Comparison of ENCODE assay signal across 10 cellular contexts in the genomic region with DNA sequence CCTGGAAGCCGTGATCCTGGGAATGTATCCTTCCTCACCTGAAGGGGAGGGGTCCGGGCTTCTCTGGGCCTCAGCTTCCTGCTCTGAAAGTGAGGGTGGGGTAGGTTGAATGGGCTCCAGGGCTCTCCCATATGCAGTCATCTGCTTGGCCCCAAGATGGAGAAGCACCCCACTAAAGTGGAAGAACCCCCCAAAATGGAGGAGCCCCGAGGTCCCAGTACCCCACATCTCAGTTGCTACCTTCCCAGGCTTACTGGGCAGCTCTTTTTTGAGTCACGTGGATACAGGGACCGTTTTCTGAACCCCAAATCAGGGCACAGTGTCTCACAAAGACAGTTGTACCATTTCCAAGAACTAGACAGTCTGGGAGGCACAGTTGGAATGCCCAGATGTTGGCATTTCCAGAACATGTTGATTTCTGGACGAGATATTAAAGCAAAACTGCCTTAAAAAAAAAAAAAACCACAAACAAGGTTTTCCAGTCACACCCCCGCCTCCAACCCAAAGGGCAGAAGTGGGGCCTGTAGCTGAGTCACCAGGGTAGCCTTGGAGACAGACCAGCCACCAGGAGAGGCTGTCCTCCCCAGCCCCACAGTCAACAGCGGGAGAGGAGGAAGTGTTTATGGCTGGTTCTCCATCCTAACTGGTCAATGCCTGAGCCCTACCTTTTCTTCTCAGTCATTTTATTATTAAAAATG. TPM values are rescaled to one million over a fixed set of nuclear protein-coding genes. Genes with fewer than 3 reads are reported as not detected.
DNase-seq lines count a peak whose midpoint lies in the region; ATAC-seq and TF ChIP-seq lines count a peak whose summit lies in the region.
"Had no signal": no experiment of that assay in that cellular context is flagged by ENCODE, and none has a peak within 500 bp of the region (broad histone marks: within the 10 kb centered on the region; RNA-seq: fewer than 3 reads in every experiment).

No MANE protein-coding gene starts in this region.

- H3K9me3 ChIP-seq in heart right ventricle = no peaks in the 10 kb centered on the region

- H3K4me1 ChIP-seq in heart right ventricle = peaks cover 29 to 93% (median 70%) of the 10 kb centered on the region in 9 donors

- TF ChIP-seq CTCF in heart right ventricle (IDR thresholded peaks at IDR 0.05) = peak in 1 of 9 donors; percentile 27

- H3K4me1 Mint-ChIP-seq in activated T-helper 17 cell treated with anti-CD3 and anti-CD28 coated beads, Interleukin-2, amount 50 U/mL, for 72 hours = no peaks in the 10 kb centered on the region
- peaks cover 24% of the 10 kb centered on the region for H3K4me1 Mint-ChIP-seq in activated T-helper 1 cell treated with anti-CD3 and anti-CD28 coated beads, Interleukin-12 subunit alpha, Interleukin-12 subunit beta, Interleukin-2, Interleukin-4 antibody, amounts not matched to agents 30 ng/mL and 10 ng/mL and 1 ng/mL, durations not matched to agents 14 hours and 24 hours and 36 hours (ENCODE audit: low read depth)

- peak overlapping the region; percentile 38 to 95 (median 80) for H3K27ac ChIP-seq in heart right ventricle
- H3K27ac ChIP-seq: 22Rv1 had no signal

- intact Hi-C loops in heart right ventricle (cut with DNase I) (no loop called here), sciatic nerve (cut with DNase I) (no loop called here)
- intact Hi-C loops in activated T-helper 1 cell treated with anti-CD3 and anti-CD28 coated beads, Interleukin-12 subunit alpha, Interleukin-12 subunit beta, Interleukin-2, Interleukin-4 antibody, amounts not matched to agents 30 ng/mL and 10 ng/mL and 1 ng/mL, durations not matched to agents 14 hours and 24 hours and 36 hours (cut with micrococcal nuclease) = no loop called here

- ATAC-seq in activated T-helper 17 cell treated with anti-CD3 and anti-CD28 coated beads, Interleukin-2, amount 50 U/mL, for 72 hours (replicated peaks) = peak; percentile 85
- peak in 7 of 8 donors; percentile 57 to 72 (median 65) for ATAC-seq in heart right ventricle
- ATAC-seq in sciatic nerve = peak; percentile 84
- ATAC-seq: Panc1 had no signal

- peaks cover 0 to 63% (median 0%) of the 10 kb centered on the region in 9 donors for H3K36me3 ChIP-seq in heart right ventricle

- H3K36me3 Mint-ChIP-seq in activated T-helper 17 cell treated with anti-CD3 and anti-CD28 coated beads, Interleukin-2, amount 50 U/mL, for 72 hours (ENCODE audit: low read depth) = no peaks in the 10 kb centered on the region
- no peaks in the 10 kb centered on the region for H3K36me3 Mint-ChIP-seq in activated T-helper 1 cell treated with anti-CD3 and anti-CD28 coated beads, Interleukin-12 subunit alpha, Interleukin-12 subunit beta, Interleukin-2, Interleukin-4 antibody, amounts not matched to agents 30 ng/mL and 10 ng/mL and 1 ng/mL, durations not matched to agents 14 hours and 24 hours and 36 hours (ENCODE audit: low read depth)

- no peaks in the 10 kb centered on the region for H3K9me3 Mint-ChIP-seq in activated T-helper 17 cell treated with anti-CD3 and anti-CD28 coated beads, Interleukin-2, amount 50 U/mL, for 72 hours
- no peaks in the 10 kb centered on the region for H3K9me3 Mint-ChIP-seq in activated T-helper 1 cell treated with anti-CD3 and anti-CD28 coated beads, Interleukin-12 subunit alpha, Interleukin-12 subunit beta, Interleukin-2, Interleukin-4 antibody, amounts not matched to agents 30 ng/mL and 10 ng/mL and 1 ng/mL, durations not matched to agents 14 hours and 24 hours and 36 hours

- H3K4me3 ChIP-seq in heart right ventricle = peak overlapping the region in 1 of 10 donors; percentile 14

- H3K27me3 ChIP-seq in heart right ventricle = peaks cover 0 to 3% (median 0%) of the 10 kb centered on the region in 7 donors

- no peaks in the 10 kb centered on the region for H3K27me3 Mint-ChIP-seq in activated T-helper 17 cell treated with anti-CD3 and anti-CD28 coated beads, Interleukin-2, amount 50 U/mL, for 72 hours
- peaks cover 7% of the 10 kb centered on the region for H3K27me3 Mint-ChIP-seq in activated T-helper 1 cell treated with anti-CD3 and anti-CD28 coated beads, Interleukin-12 subunit alpha, Interleukin-12 subunit beta, Interleukin-2, Interleukin-4 antibody, amounts not matched to agents 30 ng/mL and 10 ng/mL and 1 ng/mL, durations not matched to agents 14 hours and 24 hours and 36 hours (ENCODE audit: insufficient read depth)

- peak overlapping the region; percentile 10 for H3K4me3 Mint-ChIP-seq in activated T-helper 17 cell treated with anti-CD3 and anti-CD28 coated beads, Interleukin-2, amount 50 U/mL, for 72 hours
- no peak overlapping the region for H3K4me3 Mint-ChIP-seq in activated T-helper 1 cell treated with anti-CD3 and anti-CD28 coated beads, Interleukin-12 subunit alpha, Interleukin-12 subunit beta, Interleukin-2, Interleukin-4 antibody, amounts not matched to agents 30 ng/mL and 10 ng/mL and 1 ng/mL, durations not matched to agents 14 hours and 24 hours and 36 hours

- peak; percentile 35 for DNase-seq in DMS 273 (lab: John Stamatoyannopoulos, UW; ENCODE audit: unreplicated experiment)
- DNase-seq in DMS 273 treated with DMSO at 0.1 percent for 48 hours (lab: John Stamatoyannopoulos, UW) = no peak
- DNase-seq in heart right ventricle = peak; percentile 60 to 75
- DNase-seq in sciatic nerve (ENCODE audit: low spot score) = peak; percentile 73
- no peak for DNase-seq in NCI-H1417 treated with DMSO at 0.1 percent for 48 hours (lab: John Stamatoyannopoulos, UW)
- no peak for DNase-seq in DMS79 (lab: John Stamatoyannopoulos, UW)
- DNase-seq in activated T-helper 1 cell treated with anti-CD3 and anti-CD28 coated beads, Interleukin-12 subunit alpha, Interleukin-12 subunit beta, Interleukin-2, Interleukin-4 antibody, amounts not matched to agents 30 ng/mL and 10 ng/mL and 1 ng/mL, durations not matched to agents 14 hours and 24 hours and 36 hours (ENCODE audit: low spot score) = no peak

- peak overlapping the region; percentile 63 for H3K27ac Mint-ChIP-seq in activated T-helper 17 cell treated with anti-CD3 and anti-CD28 coated beads, Interleukin-2, amount 50 U/mL, for 72 hours
- no peak overlapping the region for H3K27ac Mint-ChIP-seq in activated T-helper 1 cell treated with anti-CD3 and anti-CD28 coated beads, Interleukin-12 subunit alpha, Interleukin-12 subunit beta, Interleukin-2, Interleukin-4 antibody, amounts not matched to agents 30 ng/mL and 10 ng/mL and 1 ng/mL, durations not matched to agents 14 hours and 24 hours and 36 hours

- 43 to 68% methylated on average over 8 of the region's 8 CpGs for WGBS in heart right ventricle, 2 donors

RNA-seq across cellular contexts. Expression of gene VASH1, which starts 12.1 kb away (rescaled TPM):
- 1 to 10 TPM; 2.6 to 6.4 TPM for total RNA-seq in activated T-helper 17 cell treated with anti-CD3 and anti-CD28 coated beads, Interleukin-2, amount 50 U/mL, for 72 hours
- total RNA-seq in heart right ventricle (10 to 100 TPM in 8 of 10 donors, 1 to 10 TPM in 2; 9.1 to 20.2 (median 12.9) TPM), sciatic nerve (19.3 TPM)
- 10 to 100 TPM; 13.2 to 13.6 TPM for polyA plus RNA-seq in heart right ventricle
- 6.1 and 7.1 TPM in 2 replicates for total RNA-seq in activated T-helper 1 cell treated with anti-CD3 and anti-CD28 coated beads, Interleukin-12 subunit alpha, Interleukin-12 subunit beta, Interleukin-2, Interleukin-4 antibody, amounts not matched to agents 30 ng/mL and 10 ng/mL and 1 ng/mL, durations not matched to agents 14 hours and 24 hours and 36 hours

RNA-seq across cellular contexts. Expression of gene ANGEL1, which starts 39.3 kb away (rescaled TPM):
- 10 to 100 TPM; 10.6 to 10.7 TPM for total RNA-seq in activated T-helper 17 cell treated with anti-CD3 and anti-CD28 coated beads, Interleukin-2, amount 50 U/mL, for 72 hours
- total RNA-seq in heart right ventricle = 10 to 100 TPM in 8 of 10 donors, 1 to 10 TPM in 2; 9.2 to 17.1 (median 12.9) TPM
- polyA plus RNA-seq in heart right ventricle = 1 to 10 TPM; 5.5 to 9.9 TPM
- 35.7 TPM for total RNA-seq in sciatic nerve
- 14.1 and 14.8 TPM in 2 replicates for total RNA-seq in activated T-helper 1 cell treated with anti-CD3 and anti-CD28 coated beads, Interleukin-12 subunit alpha, Interleukin-12 subunit beta, Interleukin-2, Interleukin-4 antibody, amounts not matched to agents 30 ng/mL and 10 ng/mL and 1 ng/mL, durations not matched to agents 14 hours and 24 hours and 36 hours

RNA-seq across cellular contexts. Expression of gene LRRC74A, which starts 52.9 kb away (rescaled TPM):
- total RNA-seq in activated T-helper 17 cell treated with anti-CD3 and anti-CD28 coated beads, Interleukin-2, amount 50 U/mL, for 72 hours = not detected
- total RNA-seq in heart right ventricle (not detected), sciatic nerve (not detected)
- polyA plus RNA-seq in heart right ventricle = not detected
- total RNA-seq in activated T-helper 1 cell treated with anti-CD3 and anti-CD28 coated beads, Interleukin-12 subunit alpha, Interleukin-12 subunit beta, Interleukin-2, Interleukin-4 antibody, amounts not matched to agents 30 ng/mL and 10 ng/mL and 1 ng/mL, durations not matched to agents 14 hours and 24 hours and 36 hours = not detected in 2 replicates

Comparison
In these comparisons a context has a peak if more than half of its experiments do, and no peak if none do; other contexts are left out.
1. DNase-seq: peak in DMS 273 (single experiment), heart right ventricle (2 of 2) and sciatic nerve (single experiment); none in DMS 273 treated with DMSO at 0.1 percent for 48 hours (single experiment), NCI-H1417 treated with DMSO at 0.1 percent for 48 hours (single experiment), DMS79 (single experiment) and activated T-helper 1 cell treated with anti-CD3 and anti-CD28 coated beads, Interleukin-12 subunit alpha, Interleukin-12 subunit beta, Interleukin-2, Interleukin-4 antibody, amounts not matched to agents 30 ng/mL and 10 ng/mL and 1 ng/mL, durations not matched to agents 14 hours and 24 hours and 36 hours (single experiment).
2. Peak in every context shown above with its lines, with median percentiles within 50 percentile points of each other: ATAC-seq.